In the genomic region with DNA sequence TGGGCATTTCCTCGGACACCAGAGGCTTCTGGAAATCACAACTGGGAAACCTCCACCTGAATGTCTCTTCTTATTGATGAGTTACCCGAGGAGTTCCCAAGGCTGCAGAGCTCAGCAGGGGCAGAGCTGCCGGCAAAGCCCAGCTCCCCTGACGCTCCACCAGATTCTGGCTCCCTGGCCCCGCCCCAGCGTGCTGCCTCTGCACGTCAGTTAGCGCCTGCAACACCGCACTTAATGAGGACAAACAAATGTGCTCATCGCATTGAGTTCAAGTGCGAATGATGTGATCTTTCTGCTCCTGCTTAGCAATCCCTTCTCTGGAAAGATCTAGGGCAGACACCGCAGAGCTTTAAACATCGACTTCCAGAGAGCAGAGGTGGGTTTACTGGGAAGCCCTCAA, we compare ENCODE assay signal across 8 cellular contexts. TPM values are rescaled to one million over a fixed set of nuclear protein-coding genes. Genes with fewer than 3 reads are reported as not detected.
DNase-seq lines count a peak whose midpoint lies in the region; ATAC-seq and TF ChIP-seq lines count a peak whose summit lies in the region.

No MANE protein-coding gene starts in this region.

- ATAC-seq in HG03469 (IDR thresholded peaks at IDR 0.05; ENCODE audit: unreplicated experiment) (no peak), GM21423 (IDR thresholded peaks at IDR 0.05; ENCODE audit: unreplicated experiment) (no peak), GM18511 (IDR thresholded peaks at IDR 0.05; ENCODE audit: unreplicated experiment) (no peak)

- intact Hi-C loops in testis (cut with DNase I; ENCODE audit: low total_unique reads) = no loop called here

- H3K27me3 Mint-ChIP-seq in mesothelial cell of epicardium (ENCODE audit: low read depth) = peaks cover 3% of the 10 kb centered on the region

- H3K4me3 ChIP-seq in HEK293 (ENCODE audit: low read depth, low read length) = no peak overlapping the region
- peak overlapping the region; percentile 26; the same call in 1 of the 2 replicates for H3K4me3 ChIP-seq in SK-N-MC
- peak overlapping the region in 1 of 2 donors; percentile 9 for H3K4me3 ChIP-seq in testis

- DNase-seq in SK-N-MC (ENCODE audit: low read depth, low spot score) = no peak
- DNase-seq in ecto neural progenitor cell (ENCODE audit: low spot score) = peak; percentile 71
- no peak for DNase-seq in mesothelial cell of epicardium (ENCODE audit: low spot score in 2 of 2, unreplicated experiment in 2 of 2)
- peak; percentile 49 for DNase-seq in testis

- POLR2A ChIA-PET in HEK293 (lab: Yijun Ruan, JAX) = no interaction called here

- CTCF ChIA-PET in HEK293 (lab: Yijun Ruan, JAX) = interaction anchor here (0.5 kb wide), 1 partner anchor 89 kb away, joined by 3 read pairs; no protein-coding TSS in a partner anchor

- peak overlapping the region; percentile 58 for H3K4me3 Mint-ChIP-seq in mesothelial cell of epicardium

- TF ChIP-seq CTCF in HEK293 (tag by site-specific recombination; IDR thresholded peaks at IDR 0.05) (no peak), mesothelial cell of epicardium (IDR thresholded peaks at IDR 0.05; ENCODE audit: unreplicated experiment) (no peak), testis (IDR thresholded peaks at IDR 0.05) (no peak)

- no peak overlapping the region for H3K9ac ChIP-seq in SK-N-MC (ENCODE audit: insufficient read length)

- no peak for TF ChIP-seq POLR2A in testis (IDR thresholded peaks at IDR 0.05)

- H3K36me3 Mint-ChIP-seq in mesothelial cell of epicardium = no peaks in the 10 kb centered on the region

- WGBS in testis, 2 donors = 4 to 6% methylated on average over 10 to 13 of the region's 13 CpGs

- H3K4me1 Mint-ChIP-seq in mesothelial cell of epicardium = peaks cover 28% of the 10 kb centered on the region

- no peaks in the 10 kb centered on the region for H3K9me3 ChIP-seq in HEK293 (ENCODE audit: control insufficient read depth, insufficient read depth, low read depth, low read length)
- H3K9me3 ChIP-seq in SK-N-MC (ENCODE audit: low read depth, low read length) = no peaks in the 10 kb centered on the region
- H3K9me3 ChIP-seq in testis = no peaks in the 10 kb centered on the region

- H3K27ac ChIP-seq in HEK293 (ENCODE audit: extremely low read depth, low read depth, low read length) (no peak overlapping the region), SK-N-MC (peak overlapping the region; percentile 93; the same call in 1 of the 2 replicates), testis (no peak overlapping the region)

- H3K27ac Mint-ChIP-seq in mesothelial cell of epicardium = no peak overlapping the region

- H3K27me3 ChIP-seq in testis = no peaks in the 10 kb centered on the region

- peaks cover 7% of the 10 kb centered on the region for H3K9me3 Mint-ChIP-seq in mesothelial cell of epicardium

- H3K36me3 ChIP-seq in HEK293 (ENCODE audit: control insufficient read depth in 2 of 2, insufficient read depth in 1 of 2, low read length in 2 of 2) (no peaks in the 10 kb centered on the region), SK-N-MC (ENCODE audit: insufficient read depth, low read length) (no peaks in the 10 kb centered on the region), testis (ENCODE audit: low read depth, missing control alignments) (no peaks in the 10 kb centered on the region)

- peaks cover 17% of the 10 kb centered on the region for H3K4me1 ChIP-seq in HEK293 (ENCODE audit: control insufficient read depth, insufficient read depth, low read length)
- no peaks in the 10 kb centered on the region for H3K4me1 ChIP-seq in testis

TF ChIP-seq in HEK293, 187 proteins besides CTCF, POLR2A, EP300 and RAD21 (continues in another document):
- TF ChIP-seq, protein P1, sequence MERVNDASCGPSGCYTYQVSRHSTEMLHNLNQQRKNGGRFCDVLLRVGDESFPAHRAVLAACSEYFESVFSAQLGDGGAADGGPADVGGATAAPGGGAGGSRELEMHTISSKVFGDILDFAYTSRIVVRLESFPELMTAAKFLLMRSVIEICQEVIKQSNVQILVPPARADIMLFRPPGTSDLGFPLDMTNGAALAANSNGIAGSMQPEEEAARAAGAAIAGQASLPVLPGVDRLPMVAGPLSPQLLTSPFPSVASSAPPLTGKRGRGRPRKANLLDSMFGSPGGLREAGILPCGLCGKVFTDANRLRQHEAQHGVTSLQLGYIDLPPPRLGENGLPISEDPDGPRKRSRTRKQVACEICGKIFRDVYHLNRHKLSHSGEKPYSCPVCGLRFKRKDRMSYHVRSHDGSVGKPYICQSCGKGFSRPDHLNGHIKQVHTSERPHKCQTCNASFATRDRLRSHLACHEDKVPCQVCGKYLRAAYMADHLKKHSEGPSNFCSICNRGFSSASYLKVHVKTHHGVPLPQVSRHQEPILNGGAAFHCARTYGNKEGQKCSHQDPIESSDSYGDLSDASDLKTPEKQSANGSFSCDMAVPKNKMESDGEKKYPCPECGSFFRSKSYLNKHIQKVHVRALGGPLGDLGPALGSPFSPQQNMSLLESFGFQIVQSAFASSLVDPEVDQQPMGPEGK (tag by site-specific recombination; IDR thresholded peaks at IDR 0.05) = peak; percentile 38; the same call in 1 of the 2 replicates
- TF ChIP-seq SP7 (tag by site-specific recombination; IDR thresholded peaks at IDR 0.05) (peak; percentile 42), MEIS1 (CRISPR knock-in tag; IDR thresholded peaks at IDR 0.05; ENCODE audit: borderline replicate concordance) (no peak), ZNF221 (tag by site-specific recombination; IDR thresholded peaks at IDR 0.05; ENCODE audit: borderline replicate concordance) (no peak), ZNF629 (tag by site-specific recombination; IDR thresholded peaks at IDR 0.05) (peak; percentile 91), TRIM28 (IDR thresholded peaks at IDR 0.05; ENCODE audit: borderline replicate concordance, low read length) (no peak)
- TF ChIP-seq, protein P2, sequence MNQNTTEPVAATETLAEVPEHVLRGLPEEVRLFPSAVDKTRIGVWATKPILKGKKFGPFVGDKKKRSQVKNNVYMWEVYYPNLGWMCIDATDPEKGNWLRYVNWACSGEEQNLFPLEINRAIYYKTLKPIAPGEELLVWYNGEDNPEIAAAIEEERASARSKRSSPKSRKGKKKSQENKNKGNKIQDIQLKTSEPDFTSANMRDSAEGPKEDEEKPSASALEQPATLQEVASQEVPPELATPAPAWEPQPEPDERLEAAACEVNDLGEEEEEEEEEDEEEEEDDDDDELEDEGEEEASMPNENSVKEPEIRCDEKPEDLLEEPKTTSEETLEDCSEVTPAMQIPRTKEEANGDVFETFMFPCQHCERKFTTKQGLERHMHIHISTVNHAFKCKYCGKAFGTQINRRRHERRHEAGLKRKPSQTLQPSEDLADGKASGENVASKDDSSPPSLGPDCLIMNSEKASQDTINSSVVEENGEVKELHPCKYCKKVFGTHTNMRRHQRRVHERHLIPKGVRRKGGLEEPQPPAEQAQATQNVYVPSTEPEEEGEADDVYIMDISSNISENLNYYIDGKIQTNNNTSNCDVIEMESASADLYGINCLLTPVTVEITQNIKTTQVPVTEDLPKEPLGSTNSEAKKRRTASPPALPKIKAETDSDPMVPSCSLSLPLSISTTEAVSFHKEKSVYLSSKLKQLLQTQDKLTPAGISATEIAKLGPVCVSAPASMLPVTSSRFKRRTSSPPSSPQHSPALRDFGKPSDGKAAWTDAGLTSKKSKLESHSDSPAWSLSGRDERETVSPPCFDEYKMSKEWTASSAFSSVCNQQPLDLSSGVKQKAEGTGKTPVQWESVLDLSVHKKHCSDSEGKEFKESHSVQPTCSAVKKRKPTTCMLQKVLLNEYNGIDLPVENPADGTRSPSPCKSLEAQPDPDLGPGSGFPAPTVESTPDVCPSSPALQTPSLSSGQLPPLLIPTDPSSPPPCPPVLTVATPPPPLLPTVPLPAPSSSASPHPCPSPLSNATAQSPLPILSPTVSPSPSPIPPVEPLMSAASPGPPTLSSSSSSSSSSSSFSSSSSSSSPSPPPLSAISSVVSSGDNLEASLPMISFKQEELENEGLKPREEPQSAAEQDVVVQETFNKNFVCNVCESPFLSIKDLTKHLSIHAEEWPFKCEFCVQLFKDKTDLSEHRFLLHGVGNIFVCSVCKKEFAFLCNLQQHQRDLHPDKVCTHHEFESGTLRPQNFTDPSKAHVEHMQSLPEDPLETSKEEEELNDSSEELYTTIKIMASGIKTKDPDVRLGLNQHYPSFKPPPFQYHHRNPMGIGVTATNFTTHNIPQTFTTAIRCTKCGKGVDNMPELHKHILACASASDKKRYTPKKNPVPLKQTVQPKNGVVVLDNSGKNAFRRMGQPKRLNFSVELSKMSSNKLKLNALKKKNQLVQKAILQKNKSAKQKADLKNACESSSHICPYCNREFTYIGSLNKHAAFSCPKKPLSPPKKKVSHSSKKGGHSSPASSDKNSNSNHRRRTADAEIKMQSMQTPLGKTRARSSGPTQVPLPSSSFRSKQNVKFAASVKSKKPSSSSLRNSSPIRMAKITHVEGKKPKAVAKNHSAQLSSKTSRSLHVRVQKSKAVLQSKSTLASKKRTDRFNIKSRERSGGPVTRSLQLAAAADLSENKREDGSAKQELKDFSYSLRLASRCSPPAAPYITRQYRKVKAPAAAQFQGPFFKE (tag by site-specific recombination; IDR thresholded peaks at IDR 0.05; ENCODE audit: borderline replicate concordance) = no peak
- TF ChIP-seq, protein P3, sequence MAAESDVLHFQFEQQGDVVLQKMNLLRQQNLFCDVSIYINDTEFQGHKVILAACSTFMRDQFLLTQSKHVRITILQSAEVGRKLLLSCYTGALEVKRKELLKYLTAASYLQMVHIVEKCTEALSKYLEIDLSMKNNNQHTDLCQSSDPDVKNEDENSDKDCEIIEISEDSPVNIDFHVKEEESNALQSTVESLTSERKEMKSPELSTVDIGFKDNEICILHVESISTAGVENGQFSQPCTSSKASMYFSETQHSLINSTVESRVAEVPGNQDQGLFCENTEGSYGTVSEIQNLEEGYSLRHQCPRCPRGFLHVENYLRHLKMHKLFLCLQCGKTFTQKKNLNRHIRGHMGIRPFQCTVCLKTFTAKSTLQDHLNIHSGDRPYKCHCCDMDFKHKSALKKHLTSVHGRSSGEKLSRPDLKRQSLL (tag by site-specific recombination; IDR thresholded peaks at IDR 0.05) = peak; percentile 46; the same call in 1 of the 2 replicates
- TF ChIP-seq, protein P4, sequence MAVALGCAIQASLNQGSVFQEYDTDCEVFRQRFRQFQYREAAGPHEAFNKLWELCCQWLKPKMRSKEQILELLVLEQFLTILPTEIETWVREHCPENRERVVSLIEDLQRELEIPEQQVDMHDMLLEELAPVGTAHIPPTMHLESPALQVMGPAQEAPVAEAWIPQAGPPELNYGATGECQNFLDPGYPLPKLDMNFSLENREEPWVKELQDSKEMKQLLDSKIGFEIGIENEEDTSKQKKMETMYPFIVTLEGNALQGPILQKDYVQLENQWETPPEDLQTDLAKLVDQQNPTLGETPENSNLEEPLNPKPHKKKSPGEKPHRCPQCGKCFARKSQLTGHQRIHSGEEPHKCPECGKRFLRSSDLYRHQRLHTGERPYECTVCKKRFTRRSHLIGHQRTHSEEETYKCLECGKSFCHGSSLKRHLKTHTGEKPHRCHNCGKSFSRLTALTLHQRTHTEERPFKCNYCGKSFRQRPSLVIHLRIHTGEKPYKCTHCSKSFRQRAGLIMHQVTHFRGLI (tag by site-specific recombination; IDR thresholded peaks at IDR 0.05) = 0 out of 2 replicates have a peak, but pooled peaks have one; percentile 24

RNA-seq across cellular contexts. Expression of a gene that starts 55.5 kb away (rescaled TPM):
- total RNA-seq in mesothelial cell of epicardium (41.2 to 46.4 TPM (median 45.9 TPM) in 3 replicates), testis (10 to 100 TPM; 55.4 to 68.5 TPM)
- 44.8 TPM for polyA plus RNA-seq in testis (ENCODE audit: insufficient read depth, low read depth, low replicate concordance)

Comparison
In these comparisons a context has a peak if more than half of its experiments do, and no peak if none do; other contexts are left out.
1. DNase-seq: peak in ecto neural progenitor cell (single experiment) and testis (single experiment); none in SK-N-MC (single experiment) and mesothelial cell of epicardium (0 of 2).